Comparison of ENCODE assay signal across 8 cellular contexts in genomic region chr2:73175663-73176204, GRCh38. TPM values are rescaled to one million over a fixed set of nuclear protein-coding genes. Genes with fewer than 3 reads are reported as not detected.
DNase-seq lines count a peak whose midpoint lies in the region; ATAC-seq, FAIRE-seq and TF ChIP-seq lines count a peak whose summit lies in the region.

No MANE protein-coding gene starts in this region.

- H2BK15ac ChIP-seq in neuronal stem cell (ENCODE audit: low read length), result peak overlapping the region; percentile 83

- H3K14ac ChIP-seq in neuronal stem cell (ENCODE audit: low read length), result no peak overlapping the region

- H3K79me1 ChIP-seq in neuronal stem cell (ENCODE audit: low read depth, low read length), result peaks cover 2% of the 10 kb centered on the region

- peak overlapping the region; percentile 83 for H2AK5ac ChIP-seq in neuronal stem cell (ENCODE audit: low read depth, low read length)

- ATAC-seq in GM21717 (IDR thresholded peaks at IDR 0.05; ENCODE audit: unreplicated experiment), result peak; percentile 35
- no peak for ATAC-seq in RWPE2 (ENCODE audit: low read depth)
- ATAC-seq in gastroesophageal sphincter, result peak; percentile 38

- H3K27me3 ChIP-seq in RWPE2 (ENCODE audit: insufficient read depth, poor library complexity, severe bottlenecking) (peaks cover 45% of the 10 kb centered on the region), gastroesophageal sphincter (peaks cover 78% of the 10 kb centered on the region), neuronal stem cell (ENCODE audit: control insufficient read depth in 3 of 3, insufficient read depth in 3 of 3, low read depth in 1 of 3, low read length in 3 of 3) (peaks cover 16 to 74% (median 54%) of the 10 kb centered on the region in 3 experiments)

- H3K4me3 ChIP-seq in RWPE2 (ENCODE audit: severe bottlenecking) (peak overlapping the region; percentile 1), gastroesophageal sphincter (peak overlapping the region; percentile 19 to 63), neuronal stem cell (ENCODE audit: low read length in 2 of 2) (peak overlapping the region in 1 of 2 donors; percentile 72)

- TF ChIP-seq CTCF in RWPE2 (IDR thresholded peaks at IDR 0.05; ENCODE audit: poor library complexity, severe bottlenecking) (no peak), gastroesophageal sphincter (IDR thresholded peaks at IDR 0.05) (peak in 2 of 4 experiments; percentile 5 to 17)

- H2BK120ac ChIP-seq in neuronal stem cell (ENCODE audit: low read depth, low read length), result no peak overlapping the region

- H3K18ac ChIP-seq in neuronal stem cell (ENCODE audit: low read length), result peak overlapping the region; percentile 90

- no peaks in the 10 kb centered on the region for H3K9me3 ChIP-seq in RWPE2 (ENCODE audit: severe bottlenecking)
- H3K9me3 ChIP-seq in gastroesophageal sphincter, result no peaks in the 10 kb centered on the region
- H3K9me3 ChIP-seq in neuronal stem cell (replicated peaks in 1 of 2; ENCODE audit: control insufficient read depth in 2 of 2, insufficient read depth in 1 of 2, low read depth in 1 of 2, low read length in 2 of 2), result no peaks in the 10 kb centered on the region

- H2AFZ ChIP-seq in neuronal stem cell (ENCODE audit: low read length), result peak overlapping the region; percentile 98

- H3K4me1 ChIP-seq in RWPE2 (ENCODE audit: insufficient read depth, poor library complexity, severe bottlenecking), result no peaks in the 10 kb centered on the region
- peaks cover 0 to 32% (median 15%) of the 10 kb centered on the region in 3 donors for H3K4me1 ChIP-seq in gastroesophageal sphincter
- peaks cover 16% of the 10 kb centered on the region in 2 donors for H3K4me1 ChIP-seq in neuronal stem cell (ENCODE audit: control insufficient read depth in 2 of 2, insufficient read depth in 1 of 2, low read depth in 1 of 2, low read length in 2 of 2)

- H4K91ac ChIP-seq in neuronal stem cell (ENCODE audit: low read depth, low read length, poor library complexity), result no peak overlapping the region

- DNase-seq in AG20443 (ENCODE audit: low spot score) (peak; percentile 73), RWPE2 (ENCODE audit: low spot score) (peak; percentile 66), neuronal stem cell (ENCODE audit: low spot score) (peak; percentile 54), superior temporal gyrus (ENCODE audit: extremely low spot score) (peak; percentile 33), RCC 7860 (ENCODE audit: low spot score) (no peak)
- peak; percentile 75 for DNase-seq in activated naive CD4-positive, alpha-beta T cell treated with Interleukin-2 at 50 U/mL for 16 hours

- WGBS in gastroesophageal sphincter (ENCODE audit: low coverage in 1 of 2), 2 donors, result no CpG with 5 or more reads among the region's 59 CpGs
- WGBS in neuronal stem cell (ENCODE audit: extremely low coverage in 2 of 2, insufficient read length in 2 of 2, insufficient replicate concordance in 1 of 2), 2 donors, result no CpG with 5 or more reads among the region's 59 CpGs

- no peak for FAIRE-seq in RCC 7860 (lab: Jason Lieb, UNC)

- no peak for TF ChIP-seq EP300 in gastroesophageal sphincter (IDR thresholded peaks at IDR 0.05)

- peak overlapping the region; percentile 84 for H3K4me2 ChIP-seq in neuronal stem cell (ENCODE audit: insufficient read depth, low read length, poor library complexity, severe bottlenecking)

- no peak overlapping the region for H3K9ac ChIP-seq in neuronal stem cell (ENCODE audit: low read depth, low read length, poor library complexity)

- peak overlapping the region; percentile 54 for H2BK5ac ChIP-seq in neuronal stem cell (ENCODE audit: low read length)

- no peak overlapping the region for H3K4ac ChIP-seq in neuronal stem cell (ENCODE audit: low read length)

- H2BK12ac ChIP-seq in neuronal stem cell (ENCODE audit: low read length), result no peak overlapping the region

- TF ChIP-seq POLR2A in gastroesophageal sphincter (IDR thresholded peaks at IDR 0.05), result no peak

- no peak overlapping the region for H4K8ac ChIP-seq in neuronal stem cell (ENCODE audit: low read depth, low read length)

- H3K36me3 ChIP-seq in RWPE2 (ENCODE audit: low read depth) (no peaks in the 10 kb centered on the region), gastroesophageal sphincter (no peaks in the 10 kb centered on the region), neuronal stem cell (replicated peaks in 1 of 2; ENCODE audit: control insufficient read depth in 2 of 2, insufficient read depth in 2 of 2, low read length in 2 of 2) (no peaks in the 10 kb centered on the region)

- H3K27ac ChIP-seq in RWPE2 (ENCODE audit: poor library complexity, severe bottlenecking), result no peak overlapping the region
- peak overlapping the region in 3 of 4 donors; percentile 71 to 83 (median 81) for H3K27ac ChIP-seq in gastroesophageal sphincter
- no peak overlapping the region for H3K27ac ChIP-seq in neuronal stem cell (replicated peaks; ENCODE audit: low read length)

- H3K23ac ChIP-seq in neuronal stem cell (ENCODE audit: low read depth, low read length, poor library complexity), result peak overlapping the region; percentile 71

RNA-seq across cellular contexts. Expression of gene NOTO, which starts 26.6 kb away (rescaled TPM):
- not detected for total RNA-seq in gastroesophageal sphincter
- polyA plus RNA-seq in neuronal stem cell (2013, experiment 1 of 2), result not detected
- not detected for polyA plus RNA-seq in neuronal stem cell (2013, experiment 2 of 2)

RNA-seq across cellular contexts. Expression of gene SMYD5, which starts 38.3 kb away (rescaled TPM):
- 10 to 100 TPM; 10.6 to 21.0 (median 15.5) TPM for total RNA-seq in gastroesophageal sphincter
- 22.5 TPM for polyA plus RNA-seq in neuronal stem cell (2013, experiment 1 of 2)
- 22.4 TPM for polyA plus RNA-seq in neuronal stem cell (2013, experiment 2 of 2)

RNA-seq across cellular contexts. Expression of gene PRADC1, which starts 57.3 kb away (rescaled TPM):
- 10 to 100 TPM; 21.7 to 37.5 (median 30.2) TPM for total RNA-seq in gastroesophageal sphincter
- 9.8 TPM for polyA plus RNA-seq in neuronal stem cell (2013, experiment 1 of 2)
- polyA plus RNA-seq in neuronal stem cell (2013, experiment 2 of 2), result 9.4 TPM

RNA-seq across cellular contexts. Expression of gene CCT7, which starts 58.4 kb away (rescaled TPM):
- total RNA-seq in gastroesophageal sphincter, result 100 to 1,000 TPM; 221 to 258 (median 240) TPM
- 438 TPM for polyA plus RNA-seq in neuronal stem cell (2013, experiment 1 of 2)
- polyA plus RNA-seq in neuronal stem cell (2013, experiment 2 of 2), result 440 TPM

Comparison
In these comparisons a context has a peak if more than half of its experiments do, and no peak if none do; other contexts are left out.
1. H3K27ac ChIP-seq: peak in gastroesophageal sphincter (3 of 4); none in RWPE2 (single experiment) and neuronal stem cell (single experiment).